31 cellular contexts compared by ENCODE assay signal in the genomic region with DNA sequence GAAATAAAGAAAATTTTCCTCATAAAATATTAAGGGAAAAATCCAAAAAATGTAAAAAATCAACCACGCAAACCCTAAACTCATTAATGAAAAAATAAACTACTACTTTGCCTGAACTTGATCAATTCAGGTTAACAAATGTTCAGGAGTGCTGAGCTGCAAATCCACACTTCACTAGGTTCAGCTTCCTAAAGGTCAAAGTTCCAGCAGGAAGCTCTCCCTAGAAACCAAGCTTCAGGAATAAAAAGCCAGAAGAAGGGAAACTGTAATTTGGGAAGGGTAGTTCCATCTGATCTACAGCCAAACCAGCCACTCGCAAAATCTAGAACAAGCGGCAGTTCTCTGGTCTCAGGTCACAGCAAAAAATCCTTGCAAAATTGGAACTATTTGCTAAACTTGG.
"Had no signal": no experiment of that assay in that cellular context is flagged by ENCODE, and none has a peak within 500 bp of the region (broad histone marks: within the 10 kb centered on the region; RNA-seq: fewer than 3 reads in every experiment).

No MANE protein-coding gene starts in this region.

- ATAC-seq: activated T-cell treated with anti-CD3 and anti-CD28 coated beads, Interleukin-2, amount 50 U/mL, for 72 hours; foreskin keratinocyte; gastrocnemius medialis; heart left ventricle; T-helper 17 cell had no signal

- H3K36me3 ChIP-seq: brain microvascular endothelial cell, esophagus muscularis mucosa, gastrocnemius medialis, heart left ventricle had no signal

- FAIRE-seq: astrocyte, bronchial epithelial cell had no signal

- H3K4me3 ChIP-seq: coronary artery, dorsolateral prefrontal cortex, esophagus muscularis mucosa, gastrocnemius medialis, heart left ventricle had no signal

- H3K4me1 ChIP-seq: esophagus muscularis mucosa, gastrocnemius medialis, heart left ventricle had no signal

- H3K9me3 ChIP-seq: esophagus muscularis mucosa, gastrocnemius medialis, heart left ventricle had no signal

- H3K27ac ChIP-seq: brain microvascular endothelial cell, coronary artery, dorsolateral prefrontal cortex, esophagus muscularis mucosa, foreskin keratinocyte, gastrocnemius medialis, heart left ventricle had no signal

- DNase-seq: activated CD4-positive, alpha-beta memory T cell treated with anti-CD3 and anti-CD28 coated beads, Interleukin-2, amount 10 ng/mL, durations not matched to agents 7 days and 5 days; activated CD4-positive, alpha-beta T cell treated with anti-CD3 and anti-CD28 coated beads for 4 hours; activated CD4-positive, alpha-beta T cell treated with anti-CD3 and anti-CD28 coated beads, Interleukin-2, amount 10 ng/mL, durations not matched to agents 7 days and 5 days; activated CD4-positive, alpha-beta T cell treated with anti-CD3 and anti-CD28 coated beads, Interleukin-2, amount 50 U/mL, for 4 hours; activated CD4-positive, CD25-positive, alpha-beta regulatory T cell; activated CD4-positive, CD25-positive, alpha-beta regulatory T cell treated with anti-CD3 and anti-CD28 coated beads, Interleukin-2, amount 50 U/mL, for 72 hours; activated CD8-positive, alpha-beta memory T cell treated with anti-CD3 and anti-CD28 coated beads, Interleukin-2, amount 50 U/mL, for 48 hours; activated gamma-delta T cell; activated naive CD4-positive, alpha-beta T cell; activated naive CD4-positive, alpha-beta T cell treated with anti-CD3 and anti-CD28 coated beads, Interleukin-2, amount 10 ng/mL, durations not matched to agents 7 days and 5 days; activated T-cell treated with anti-CD3 and anti-CD28 coated beads for 4 hours; activated T-cell treated with anti-CD3 and anti-CD28 coated beads, Interleukin-2, amount 50 U/mL, for 24 hours; activated T-cell treated with anti-CD3 and anti-CD28 coated beads, Interleukin-2, amount 50 U/mL, for 72 hours; amniotic stem cell; anterior cingulate cortex; brain microvascular endothelial cell; dorsolateral prefrontal cortex; effector memory CD4-positive, alpha-beta T cell; endodermal cell; erythroblast; foreskin keratinocyte; gastrocnemius medialis; glutamatergic neuron; heart left ventricle; T-helper 1 cell; T-helper 17 cell; T1000 had no signal

- H3K27me3 ChIP-seq: brain microvascular endothelial cell, dorsolateral prefrontal cortex, esophagus muscularis mucosa, foreskin keratinocyte, gastrocnemius medialis, heart left ventricle had no signal
